In the genomic region with DNA sequence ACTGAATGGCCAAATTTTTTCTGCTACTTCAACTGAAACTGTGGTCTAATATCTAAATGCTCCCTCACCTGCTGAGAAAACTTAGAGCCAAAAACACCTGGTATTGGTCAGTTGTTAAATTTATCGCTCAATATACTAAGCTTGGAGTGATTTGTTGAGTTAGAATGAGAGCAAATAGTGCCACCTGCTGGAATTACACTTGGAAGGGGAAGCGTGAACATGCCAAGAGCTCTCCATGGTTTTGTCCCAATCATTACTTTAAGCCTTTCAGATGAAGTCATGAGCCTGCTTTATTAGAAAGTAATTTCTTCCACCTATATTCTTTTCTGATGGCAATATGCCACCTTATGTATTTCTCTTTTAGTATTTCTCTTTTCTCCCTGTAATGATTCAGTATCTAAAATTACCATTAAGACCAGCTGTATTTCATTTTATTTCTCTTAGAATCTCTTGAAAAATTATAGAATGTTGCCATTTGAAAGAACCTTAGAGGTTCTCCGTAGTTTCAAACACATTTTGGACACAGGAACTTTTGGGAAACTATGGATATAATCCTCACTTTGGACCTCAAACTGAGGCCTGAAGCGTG, we compare ENCODE assay signal across 8 cellular contexts.
DNase-seq lines count a peak whose midpoint lies in the region; ATAC-seq and TF ChIP-seq lines count a peak whose summit lies in the region.

No MANE protein-coding gene starts in this region.

- H3K9me3 ChIP-seq in HEK293 (ENCODE audit: control insufficient read depth, insufficient read depth, low read depth, low read length) (no peaks in the 10 kb centered on the region), vagina (no peaks in the 10 kb centered on the region)

- no peaks in the 10 kb centered on the region for H3K36me3 Mint-ChIP-seq in nephron (ENCODE audit: low read depth)
- H3K36me3 Mint-ChIP-seq in activated CD8-positive, alpha-beta memory T cell treated with anti-CD3 and anti-CD28 coated beads, Interleukin-2, amount 10 ng/mL, durations not matched to agents 7 days and 5 days: no peaks in the 10 kb centered on the region

- H3K27ac ChIP-seq in HEK293 (ENCODE audit: extremely low read depth, low read depth, low read length): no peak overlapping the region
- no peak overlapping the region for H3K27ac ChIP-seq in vagina

- H3K36me3 ChIP-seq in HEK293 (ENCODE audit: control insufficient read depth in 2 of 2, insufficient read depth in 1 of 2, low read length in 2 of 2): no peaks in the 10 kb centered on the region
- H3K36me3 ChIP-seq in vagina: no peaks in the 10 kb centered on the region

- POLR2A ChIA-PET in HEK293 (lab: Yijun Ruan, JAX): no interaction called here

- H3K9me3 Mint-ChIP-seq in nephron: no peaks in the 10 kb centered on the region
- no peaks in the 10 kb centered on the region for H3K9me3 Mint-ChIP-seq in activated CD8-positive, alpha-beta memory T cell treated with anti-CD3 and anti-CD28 coated beads, Interleukin-2, amount 10 ng/mL, durations not matched to agents 7 days and 5 days (ENCODE audit: low read depth)

- H3K4me1 Mint-ChIP-seq in nephron: peaks cover 21% of the 10 kb centered on the region
- H3K4me1 Mint-ChIP-seq in activated CD8-positive, alpha-beta memory T cell treated with anti-CD3 and anti-CD28 coated beads, Interleukin-2, amount 10 ng/mL, durations not matched to agents 7 days and 5 days: no peaks in the 10 kb centered on the region

- TF ChIP-seq CTCF in HEK293 (tag by site-specific recombination; IDR thresholded peaks at IDR 0.05): no peak; the same call in 1 of the 2 replicates
- TF ChIP-seq CTCF in choroid plexus epithelial cell (conservative IDR thresholded peaks at IDR 0.05; ENCODE audit: low read depth, low read length): peak; percentile 63
- peak; percentile 66 to 80 (median 69) for TF ChIP-seq CTCF in nephron (IDR thresholded peaks at IDR 0.05; ENCODE audit: unreplicated experiment in 3 of 3)
- TF ChIP-seq CTCF in vagina (IDR thresholded peaks at IDR 0.05): no peak

- H3K4me3 ChIP-seq in HEK293 (ENCODE audit: low read depth, low read length) (no peak overlapping the region), choroid plexus epithelial cell (ENCODE audit: low read depth, low read length) (no peak overlapping the region), vagina (no peak overlapping the region)

- no peaks in the 10 kb centered on the region for H3K27me3 ChIP-seq in vagina

- CTCF ChIA-PET in HEK293 (lab: Yijun Ruan, JAX): interaction anchor here (0.6 to 1.9 kb wide), 17 partner anchors 8 to 1449 kb away, joined by 3 to 13 read pairs (median 4); no protein-coding TSS in a partner anchor
- CTCF ChIA-PET in activated CD8-positive, alpha-beta memory T cell treated with anti-CD3 and anti-CD28 coated beads, Interleukin-2, amount 10 ng/mL, durations not matched to agents 7 days and 5 days (lab: Charles Lee): interaction anchor here (1.2 to 1.4 kb wide), 2 partner anchors 11 to 12 kb away, joined by 3 to 5 read pairs; no protein-coding TSS in a partner anchor

- intact Hi-C loops in vagina (cut with DNase I): no loop called here

- TF ChIP-seq POLR2A in vagina (IDR thresholded peaks at IDR 0.05): no peak

- DNase-seq in DMS53 (lab: John Stamatoyannopoulos, UW): peak; percentile 81
- peak; percentile 33 for DNase-seq in NCI-H460 (ENCODE audit: extremely low read depth, low read depth)
- peak; percentile 66 for DNase-seq in choroid plexus epithelial cell (ENCODE audit: low read depth)
- DNase-seq in activated CD8-positive, alpha-beta memory T cell treated with anti-CD3 and anti-CD28 coated beads, Interleukin-2, amount 10 ng/mL, durations not matched to agents 7 days and 5 days: no peak
- no peak for DNase-seq in activated CD4-positive, alpha-beta T cell treated with anti-CD3 and anti-CD28 coated beads for 4 hours
- DNase-seq in vagina (ENCODE audit: extremely low spot score in 2 of 2): no peak

- ATAC-seq in activated CD8-positive, alpha-beta memory T cell treated with anti-CD3 and anti-CD28 coated beads, Interleukin-2, amount 10 ng/mL, durations not matched to agents 7 days and 5 days: no peak

- no peaks in the 10 kb centered on the region for H3K27me3 Mint-ChIP-seq in nephron (ENCODE audit: low read depth)
- H3K27me3 Mint-ChIP-seq in activated CD8-positive, alpha-beta memory T cell treated with anti-CD3 and anti-CD28 coated beads, Interleukin-2, amount 10 ng/mL, durations not matched to agents 7 days and 5 days: no peaks in the 10 kb centered on the region

- H3K27ac Mint-ChIP-seq in nephron: no peak overlapping the region
- H3K27ac Mint-ChIP-seq in activated CD8-positive, alpha-beta memory T cell treated with anti-CD3 and anti-CD28 coated beads, Interleukin-2, amount 10 ng/mL, durations not matched to agents 7 days and 5 days: no peak overlapping the region

- H3K4me1 ChIP-seq in HEK293 (ENCODE audit: control insufficient read depth, insufficient read depth, low read length) (no peaks in the 10 kb centered on the region), vagina (no peaks in the 10 kb centered on the region)

- no peak overlapping the region for H3K4me3 Mint-ChIP-seq in nephron
- no peak overlapping the region for H3K4me3 Mint-ChIP-seq in activated CD8-positive, alpha-beta memory T cell treated with anti-CD3 and anti-CD28 coated beads, Interleukin-2, amount 10 ng/mL, durations not matched to agents 7 days and 5 days

TF ChIP-seq in HEK293, 187 proteins besides CTCF, POLR2A, EP300 and RAD21:
- TF ChIP-seq ZNF654 (tag by site-specific recombination; IDR thresholded peaks at IDR 0.05; ENCODE audit: low read depth) (peak; percentile 82), REST (tag by site-specific recombination; IDR thresholded peaks at IDR 0.05) (peak; percentile 82), ZSCAN16 (tag by site-specific recombination; IDR thresholded peaks at IDR 0.05) (no peak)

Comparison
In these comparisons a context has a peak if more than half of its experiments do, and no peak if none do; other contexts are left out.
1. DNase-seq: peak in DMS53 (single experiment), NCI-H460 (single experiment) and choroid plexus epithelial cell (single experiment); none in activated CD8-positive, alpha-beta memory T cell treated with anti-CD3 and anti-CD28 coated beads, Interleukin-2, amount 10 ng/mL, durations not matched to agents 7 days and 5 days (single experiment), activated CD4-positive, alpha-beta T cell treated with anti-CD3 and anti-CD28 coated beads for 4 hours (0 of 2) and vagina (0 of 2).
2. CTCF ChIP-seq: peak in choroid plexus epithelial cell (single experiment) and nephron (3 of 3); none in HEK293 (single experiment) and vagina (0 of 3).